In genomic region chr1:23556661-23557470, GRCh38 we compare ENCODE assay signal across 8 cellular contexts. TPM values are rescaled to one million over a fixed set of nuclear protein-coding genes. Genes with fewer than 3 reads are reported as not detected.
DNase-seq lines count a peak whose midpoint lies in the region; TF ChIP-seq lines count a peak whose summit lies in the region.

No MANE protein-coding gene starts in this region.

- H3K36me3 ChIP-seq in SJSA1: peaks cover 30% of the 10 kb centered on the region
- H3K36me3 ChIP-seq in fibroblast of lung (ENCODE audit: control insufficient read depth, insufficient read depth, low read length): no peaks in the 10 kb centered on the region

- TF ChIP-seq CTCF in fibroblast of lung (conservative IDR thresholded peaks at IDR 0.05 in 1 of 2, IDR thresholded peaks at IDR 0.05 in 1 of 2; ENCODE audit: low read depth in 1 of 2, low read length in 2 of 2) (no peak), retinal pigment epithelial cell (conservative IDR thresholded peaks at IDR 0.05; ENCODE audit: low read depth, low read length) (no peak)

- peak overlapping the region; percentile 97 for H3K27ac ChIP-seq in SJSA1
- peak overlapping the region; percentile 98 for H3K27ac ChIP-seq in fibroblast of lung (ENCODE audit: insufficient read depth, low read length)

- H3K4me1 ChIP-seq in SJSA1 (replicated peaks) (peaks cover 69% of the 10 kb centered on the region), fibroblast of lung (ENCODE audit: control insufficient read depth, extremely low read depth, insufficient read depth, low read length) (peaks cover 36% of the 10 kb centered on the region)

- peak overlapping the region; percentile 87 for H3K4me2 ChIP-seq in fibroblast of lung (ENCODE audit: extremely low read depth, insufficient read depth, low read length)

- no peaks in the 10 kb centered on the region for H4K20me1 ChIP-seq in fibroblast of lung (ENCODE audit: control insufficient read depth, extremely low read depth, insufficient read depth, low read length)

- H3K79me2 ChIP-seq in fibroblast of lung (ENCODE audit: control insufficient read depth, insufficient read depth, low read length): peaks cover 14% of the 10 kb centered on the region

- H3K9ac ChIP-seq in fibroblast of lung (ENCODE audit: insufficient read depth, low read length): peak overlapping the region; percentile 94

- H2AFZ ChIP-seq in fibroblast of lung (ENCODE audit: low read length): no peak overlapping the region

- DNase-seq in NCI-H748 (lab: John Stamatoyannopoulos, UW; ENCODE audit: unreplicated experiment) (peak; percentile 16), NCI-H748 treated with DMSO at 0.1 percent for 48 hours (lab: John Stamatoyannopoulos, UW) (no peak), SJSA1 (ENCODE audit: low read depth in 1 of 2, low spot score in 2 of 2) (peak in 1 of 2 experiments; percentile 82), fibroblast of lung (ENCODE audit: low read depth in 2 of 2) (peak; percentile 59 to 74), retinal pigment epithelial cell (ENCODE audit: low read depth) (peak; percentile 71), RPMI8226 (no peak), hypothalamus (lab: John Stamatoyannopoulos, UW) (no peak)
- DNase-seq in stimulated activated CD4-positive, alpha-beta T cell treated with anti-CD3 and anti-CD28 coated beads, Interleukin-2, amount 100 ng/mL, for 24 hours: no peak

- H3K9me3 ChIP-seq in SJSA1 (replicated peaks): no peaks in the 10 kb centered on the region
- H3K9me3 ChIP-seq in fibroblast of lung (ENCODE audit: control insufficient read depth, insufficient read depth, low read depth, low read length): no peaks in the 10 kb centered on the region

- H3K4me3 ChIP-seq in SJSA1 (peak overlapping the region; percentile 68), fibroblast of lung (replicated peaks in 1 of 4; ENCODE audit: control extremely low read depth in 1 of 4, insufficient read depth in 1 of 4, low read depth in 3 of 4, low read length in 4 of 4) (peak overlapping the region; percentile 76 to 92 (median 84)), retinal pigment epithelial cell (ENCODE audit: low read length) (peak overlapping the region; percentile 99)

- no peaks in the 10 kb centered on the region for H3K27me3 ChIP-seq in SJSA1 (replicated peaks)
- no peaks in the 10 kb centered on the region for H3K27me3 ChIP-seq in fibroblast of lung (ENCODE audit: control insufficient read depth, insufficient read depth, low read length)

RNA-seq across cellular contexts. Expression of gene ID3, which starts 2.4 kb away (rescaled TPM):
- 400 and 615 TPM in 2 replicates for total RNA-seq in SJSA1 (2014; rRNA removed; shearing (Covaris generic))
- total RNA-seq in fibroblast of lung: 9.9 and 42.9 TPM in 2 replicates
- polyA plus RNA-seq in fibroblast of lung: 23.0 and 35.2 TPM in 2 replicates
- 28.8 and 44.1 TPM in 2 replicates for polyA plus RNA-seq in fibroblast of lung (2012)
- 21.5 and 54.2 TPM in 2 replicates for polyA minus RNA-seq in fibroblast of lung (ENCODE audit: low replicate concordance)

RNA-seq across cellular contexts. Expression of gene E2F2, which starts 25.8 kb away (rescaled TPM):
- 7.3 and 12.3 TPM in 2 replicates for total RNA-seq in SJSA1 (2014; rRNA removed; shearing (Covaris generic))
- total RNA-seq in fibroblast of lung: 0.17 TPM in 1 of 2 replicates, not detected in the other
- polyA plus RNA-seq in fibroblast of lung: 0.26 and 0.85 TPM in 2 replicates
- polyA plus RNA-seq in fibroblast of lung (2012): 0.58 and 1.8 TPM in 2 replicates
- 1.4 and 6.8 TPM in 2 replicates for polyA minus RNA-seq in fibroblast of lung (ENCODE audit: low replicate concordance)

Comparison
In these comparisons a context has a peak if more than half of its experiments do, and no peak if none do; other contexts are left out.
1. DNase-seq: peak in NCI-H748 (single experiment), fibroblast of lung (2 of 2) and retinal pigment epithelial cell (single experiment); none in NCI-H748 treated with DMSO at 0.1 percent for 48 hours (single experiment), RPMI8226 (single experiment), stimulated activated CD4-positive, alpha-beta T cell treated with anti-CD3 and anti-CD28 coated beads, Interleukin-2, amount 100 ng/mL, for 24 hours (0 of 2) and hypothalamus (0 of 51).
2. Peak in every context shown above with its lines, with median percentiles within 50 percentile points of each other: H3K4me3 ChIP-seq.